ENCODE assay signal across 15 cellular contexts in the genomic region with DNA sequence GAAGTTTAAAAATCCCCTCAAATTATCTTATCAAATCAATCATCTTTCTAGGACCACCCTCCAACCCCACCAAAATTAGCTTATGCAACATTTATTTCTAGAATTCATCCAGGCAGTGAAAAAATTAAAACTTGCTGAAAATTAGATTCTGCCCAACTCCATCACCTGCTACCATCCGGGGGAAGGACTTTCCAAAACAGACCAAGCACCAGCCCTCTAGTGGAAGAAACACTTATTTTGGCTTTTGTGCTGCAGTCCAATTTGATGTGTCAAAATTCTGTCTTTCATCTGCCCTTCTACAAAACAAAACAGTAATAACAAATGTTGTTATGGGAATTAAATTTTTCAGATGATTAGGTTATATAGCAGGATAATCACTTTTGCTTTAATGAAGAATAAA. TPM values are rescaled to one million over a fixed set of nuclear protein-coding genes. Genes with fewer than 3 reads are reported as not detected.
A peak's percentile ranks its signal among the peaks of the same experiment; 100 is the strongest.
DNase-seq lines count a peak whose midpoint lies in the region; ATAC-seq, FAIRE-seq and TF ChIP-seq lines count a peak whose summit lies in the region.
"Had no signal": no experiment of that assay in that cellular context is flagged by ENCODE, and none has a peak within 500 bp of the region (broad histone marks: within the 10 kb centered on the region; RNA-seq: fewer than 3 reads in every experiment).

No MANE protein-coding gene starts in this region.

- 4% methylated on average over 1 of the region's 1 CpG for WGBS in K562 (ENCODE audit: insufficient coverage, low coverage, missing lambda C conversion rate)
- 56 to 61% methylated on average over 1 of the region's 1 CpG for WGBS in testis, 2 donors

- no peaks in the 10 kb centered on the region for H3K4me1 Mint-ChIP-seq in neural crest cell

- H2AFZ ChIP-seq in K562 (ENCODE audit: low read depth, low read length) = no peak overlapping the region

- no peaks in the 10 kb centered on the region for H3K4me1 ChIP-seq in K562 (replicated peaks in 1 of 2; ENCODE audit: control insufficient read depth in 2 of 2, insufficient read depth in 2 of 2, low read length in 2 of 2)
- H3K4me1 ChIP-seq in testis = no peaks in the 10 kb centered on the region
- H3K4me1 ChIP-seq: prostate gland had no signal

- H3K9me3 ChIP-seq in K562 (replicated peaks; ENCODE audit: control insufficient read depth, insufficient read depth, low read depth, low read length) (no peaks in the 10 kb centered on the region), testis (no peaks in the 10 kb centered on the region)
- H3K9me3 ChIP-seq: prostate gland had no signal

- TF ChIP-seq POLR2A in K562 (conservative IDR thresholded peaks at IDR 0.05) (no peak), testis (IDR thresholded peaks at IDR 0.05) (no peak)

- no peaks in the 10 kb centered on the region for H3K36me3 Mint-ChIP-seq in neural crest cell (ENCODE audit: low read depth)

- TF ChIP-seq CTCF in GM12864 (IDR thresholded peaks at IDR 0.05; ENCODE audit: low read depth, low read length, missing control alignments) (peak; percentile 22), LNCAP (IDR thresholded peaks at IDR 0.05) (peak; percentile 34; the same call in 1 of the 2 replicates), K562 (IDR thresholded peaks at IDR 0.05 in 2 of 3, conservative IDR thresholded peaks at IDR 0.05 in 1 of 3; ENCODE audit: insufficient read depth in 2 of 3, low read depth in 1 of 3, low read length in 3 of 3) (peak; percentile 21 to 37 (median 36); a peak in 3 of 6 replicates), neural crest cell (conservative IDR thresholded peaks at IDR 0.05) (peak; percentile 37), testis (IDR thresholded peaks at IDR 0.05) (no peak)

- H3K4me3 ChIP-seq in GM12864 (ENCODE audit: low read depth, low read length) (no peak overlapping the region), K562 (no peak overlapping the region), testis (no peak overlapping the region)
- H3K4me3 ChIP-seq: prostate gland had no signal

- no peak overlapping the region for H3K4me3 Mint-ChIP-seq in neural crest cell

- H3K27me3 Mint-ChIP-seq in neural crest cell (ENCODE audit: low read depth) = peaks cover 27% of the 10 kb centered on the region

- intact Hi-C loops in K562 (cut with micrococcal nuclease) = no loop called here
- intact Hi-C loops in testis (cut with DNase I; ENCODE audit: low total_unique reads) = no loop called here

- POLR2A ChIA-PET in K562 (lab: Yijun Ruan, JAX) = interaction anchor here (0.7 kb wide), 1 partner anchor 11 kb away, joined by 3 read pairs; no protein-coding TSS in a partner anchor

- H3K27ac ChIP-seq in K562 (ENCODE audit: extremely low read depth, low read depth, low read length) = no peak overlapping the region
- no peak overlapping the region for H3K27ac ChIP-seq in testis
- H3K27ac ChIP-seq: prostate gland had no signal

- CTCF ChIA-PET in K562 (lab: Yijun Ruan, JAX; ENCODE audit: low intra/inter-chr PET ratio) = interaction anchor here (0.6 kb wide), 1 partner anchor 8 kb away, joined by 4 read pairs; no protein-coding TSS in a partner anchor

- H3K4me2 ChIP-seq in K562 (ENCODE audit: insufficient read depth, low read length) = no peak overlapping the region

- H3K9ac ChIP-seq in K562 (ENCODE audit: insufficient read depth in 1 of 2, low read depth in 2 of 2, low read length in 2 of 2) = no peak overlapping the region

- no peaks in the 10 kb centered on the region for H4K20me1 ChIP-seq in K562 (replicated peaks; ENCODE audit: control insufficient read depth, insufficient read depth, low read length)

- FAIRE-seq in K562 (lab: Jason Lieb, UNC) (peak; percentile 69), RCC 7860 (lab: Jason Lieb, UNC) (no peak)

- H3K36me3 ChIP-seq in K562 (ENCODE audit: control insufficient read depth, insufficient read depth, low read length) = no peaks in the 10 kb centered on the region
- no peaks in the 10 kb centered on the region for H3K36me3 ChIP-seq in testis (ENCODE audit: low read depth, missing control alignments)
- H3K36me3 ChIP-seq: prostate gland had no signal

- no peaks in the 10 kb centered on the region for H3K79me2 ChIP-seq in K562 (ENCODE audit: control insufficient read depth, insufficient read depth, low read length)

- no TSS peak for BruUV-seq in K562 (replicated peaks; lab: Mats Ljungman, UMichigan)

- H3K9me1 ChIP-seq in K562 (ENCODE audit: control insufficient read depth, insufficient read depth, low read length) = no peaks in the 10 kb centered on the region

- H3K27me3 ChIP-seq in K562 (ENCODE audit: control insufficient read depth in 2 of 2, insufficient read depth in 2 of 2, low read length in 2 of 2) (no peaks in the 10 kb centered on the region), testis (no peaks in the 10 kb centered on the region)

- DNase-seq in GM12864 (ENCODE audit: low read depth) (no peak), K562 (ENCODE audit: extremely low read depth in 1 of 4, low spot score in 3 of 4) (peak in 2 of 4 experiments; percentile 37 to 40), neural crest cell (ENCODE audit: low read depth, low spot score) (no peak), AG20443 (ENCODE audit: low spot score) (no peak), testis (no peak), RCC 7860 (ENCODE audit: low spot score) (no peak)
- DNase-seq: amygdala; dermis blood vessel endothelial cell; NCI-H1105 treated with DMSO at 0.1 percent for 48 hours; NCI-H345; stimulated activated CD4-positive, alpha-beta T cell treated with anti-CD3 and anti-CD28 coated beads, Interleukin-15, amount 100 ng/mL, for 24 hours had no signal

- ATAC-seq in K562 (peak; percentile 47; the same call in 1 of the 3 replicates), HG03342 (IDR thresholded peaks at IDR 0.05; ENCODE audit: unreplicated experiment) (no peak)

- TF ChIP-seq RAD21 in K562 (CRISPR knock-in tag; conservative IDR thresholded peaks at IDR 0.05 in 1 of 2, IDR thresholded peaks at IDR 0.05 in 1 of 2) = no peak

- peaks cover 11% of the 10 kb centered on the region for H3K9me3 Mint-ChIP-seq in neural crest cell

- no peak overlapping the region for H3K27ac Mint-ChIP-seq in neural crest cell (ENCODE audit: unreplicated experiment)
- H3K27ac Mint-ChIP-seq: activated T-helper 2 cell treated with anti-CD3 and anti-CD28 coated beads, Interferon-gamma antibody, Interleukin-2, Interleukin-4, amounts not matched to agents 10 μg/mL and 5 μg/mL and 100 μg/mL, durations not matched to agents 14 hours and 24 hours and 36 hours had no signal

- in situ Hi-C loops in K562 (cut with MboI) = no loop called here

- TF ChIP-seq EP300 in K562 (IDR thresholded peaks at IDR 0.05; ENCODE audit: low read length) = no peak

RNA-seq across cellular contexts. Expression of a gene that starts 35.1 kb away (rescaled TPM):
- total RNA-seq in K562 (2011; cell fraction: chromatin; rRNA removed; ENCODE audit: low replicate concordance) = 13.3 and 16.5 TPM in 2 replicates
- 12.8 and 13.8 TPM in 2 replicates for total RNA-seq in K562 (2011; cell fraction: nucleolus; rRNA removed)
- 11.1 and 11.5 TPM in 2 replicates for total RNA-seq in K562 (2011; cell fraction: nucleoplasm; rRNA removed)
- total RNA-seq in K562 (2014; rRNA removed) (16.5 and 19.0 TPM in 2 replicates), K562 (2014; rRNA removed; fragmentation: Illumina TruSeq; extraction: Trizol) (12.8 TPM in 2 replicates), K562 (2015; rRNA removed; fragmentation: Illumina TruSeq; extraction: Trizol) (14.1 and 15.4 TPM in 2 replicates), K562 (2021) (17.8 and 19.8 TPM in 2 replicates), neural crest cell (15.3 and 16.4 TPM in 2 replicates), testis (10 to 100 TPM; 35.6 to 38.1 TPM)
- polyA plus RNA-seq in K562 (2011; rRNA removed) (5.6 and 9.0 TPM in 2 replicates), K562 (2014; fragmentation: Illumina TruSeq; extraction: Trizol) (10.9 and 12.3 TPM in 2 replicates), K562 (2014; fragmentation: Nextera tagmentation; extraction: Ambion mirVana) (1 to 10 TPM; 1.9 to 2.3 TPM), K562 (2014; rRNA removed) (8.4 and 9.0 TPM in 2 replicates), testis (ENCODE audit: insufficient read depth, low read depth, low replicate concordance) (39.0 TPM)
- 5.6 and 6.9 TPM in 2 replicates for polyA plus RNA-seq in K562 (2011; cell fraction: cytosol; rRNA removed)
- polyA plus RNA-seq in K562 (2011; cell fraction: nucleus; rRNA removed) = 5.4 and 6.6 TPM in 2 replicates
- 11.5 and 11.7 TPM in 2 replicates for polyA plus RNA-seq in K562 (2012)
- polyA minus RNA-seq in K562 (2011; rRNA and poly(A)+ RNA removed) = 14.5 and 18.2 TPM in 2 replicates
- polyA minus RNA-seq in K562 (2011; cell fraction: cytosol; rRNA and poly(A)+ RNA removed) = 7.6 and 9.6 TPM in 2 replicates
- 13.7 and 16.1 TPM in 2 replicates for polyA minus RNA-seq in K562 (2011; cell fraction: nucleus; rRNA and poly(A)+ RNA removed)

RNA-seq across cellular contexts. Expression of a gene that starts 38.0 kb away (rescaled TPM):
- 28.4 and 82.6 TPM in 2 replicates for total RNA-seq in K562 (2011; cell fraction: chromatin; rRNA removed; ENCODE audit: low replicate concordance)
- total RNA-seq in K562 (2011; cell fraction: nucleolus; rRNA removed) = 124 and 146 TPM in 2 replicates
- total RNA-seq in K562 (2011; cell fraction: nucleoplasm; rRNA removed) = 90.9 and 91.9 TPM in 2 replicates
- total RNA-seq in K562 (2014; rRNA removed) (167 and 205 TPM in 2 replicates), K562 (2014; rRNA removed; fragmentation: Illumina TruSeq; extraction: Trizol) (91.8 and 96.3 TPM in 2 replicates), K562 (2015; rRNA removed; fragmentation: Illumina TruSeq; extraction: Trizol) (125 and 132 TPM in 2 replicates), K562 (2021) (163 and 169 TPM in 2 replicates), neural crest cell (151 and 160 TPM in 2 replicates), testis (100 to 1,000 TPM; 171 to 190 TPM)
- polyA plus RNA-seq in K562 (2011; rRNA removed) (168 and 233 TPM in 2 replicates), K562 (2014; fragmentation: Illumina TruSeq; extraction: Trizol) (122 and 170 TPM in 2 replicates), K562 (2014; fragmentation: Nextera tagmentation; extraction: Ambion mirVana) (10 to 100 TPM in 1 of 2 experiments, 1 to 10 TPM in 1; 8.1 to 17.3 TPM), K562 (2014; rRNA removed) (244 and 290 TPM in 2 replicates), testis (ENCODE audit: insufficient read depth, low read depth, low replicate concordance) (161 TPM)
- 350 and 694 TPM in 2 replicates for polyA plus RNA-seq in K562 (2011; cell fraction: cytosol; rRNA removed)
- 197 and 295 TPM in 2 replicates for polyA plus RNA-seq in K562 (2011; cell fraction: nucleus; rRNA removed)
- 144 and 197 TPM in 2 replicates for polyA plus RNA-seq in K562 (2012)
- 57.9 and 71.6 TPM in 2 replicates for polyA minus RNA-seq in K562 (2011; rRNA and poly(A)+ RNA removed)
- polyA minus RNA-seq in K562 (2011; cell fraction: cytosol; rRNA and poly(A)+ RNA removed) = 60.1 and 78.3 TPM in 2 replicates
- 31.2 and 33.3 TPM in 2 replicates for polyA minus RNA-seq in K562 (2011; cell fraction: nucleus; rRNA and poly(A)+ RNA removed)

RNA-seq across cellular contexts. Expression of a gene that starts 43.3 kb away (rescaled TPM):
- 6.8 and 9.8 TPM in 2 replicates for total RNA-seq in K562 (2011; cell fraction: chromatin; rRNA removed; ENCODE audit: low replicate concordance)
- 9.3 and 9.5 TPM in 2 replicates for total RNA-seq in K562 (2011; cell fraction: nucleolus; rRNA removed)
- 9.0 and 11.7 TPM in 2 replicates for total RNA-seq in K562 (2011; cell fraction: nucleoplasm; rRNA removed)
- total RNA-seq in K562 (2014; rRNA removed) (0.69 and 2.0 TPM in 2 replicates), K562 (2014; rRNA removed; fragmentation: Illumina TruSeq; extraction: Trizol) (2.0 and 3.0 TPM in 2 replicates), K562 (2015; rRNA removed; fragmentation: Illumina TruSeq; extraction: Trizol) (0.49 and 0.76 TPM in 2 replicates), K562 (2021) (0.40 and 0.55 TPM in 2 replicates), neural crest cell (1.4 and 2.0 TPM in 2 replicates), testis (100 to 1,000 TPM in 1 of 2 donors, 10 to 100 TPM in 1; 40.4 to 143 TPM)
- polyA plus RNA-seq in K562 (2011; rRNA removed) (0.21 and 0.30 TPM in 2 replicates), K562 (2014; fragmentation: Illumina TruSeq; extraction: Trizol) (1.1 and 1.7 TPM in 2 replicates), K562 (2014; fragmentation: Nextera tagmentation; extraction: Ambion mirVana) (not detected), K562 (2014; rRNA removed) (3.8 and 4.2 TPM in 2 replicates), testis (ENCODE audit: insufficient read depth, low read depth, low replicate concordance) (140 TPM)
- 0.09 and 0.77 TPM in 2 replicates for polyA plus RNA-seq in K562 (2011; cell fraction: cytosol; rRNA removed)
- 0.95 and 1.2 TPM in 2 replicates for polyA plus RNA-seq in K562 (2011; cell fraction: nucleus; rRNA removed)
- 0.17 and 0.21 TPM in 2 replicates for polyA plus RNA-seq in K562 (2012)
- 1.3 and 1.8 TPM in 2 replicates for polyA minus RNA-seq in K562 (2011; rRNA and poly(A)+ RNA removed)
- polyA minus RNA-seq in K562 (2011; cell fraction: cytosol; rRNA and poly(A)+ RNA removed) = not detected in 2 replicates
- 2.6 and 3.2 TPM in 2 replicates for polyA minus RNA-seq in K562 (2011; cell fraction: nucleus; rRNA and poly(A)+ RNA removed)

Comparison
In these comparisons a context has a peak if more than half of its experiments do, and no peak if none do; other contexts are left out.
1. CTCF ChIP-seq: peak in GM12864 (single experiment), LNCAP (single experiment), K562 (3 of 3) and neural crest cell (single experiment); none in testis (0 of 3).